ENCODE assay signal across 24 cellular contexts in genomic region chr12:79891506-79892162, GRCh38. TPM values are rescaled to one million over a fixed set of nuclear protein-coding genes. Genes with fewer than 3 reads are reported as not detected.
A peak's percentile ranks its signal among the peaks of the same experiment; 100 is the strongest.
DNase-seq lines count a peak whose midpoint lies in the region; ATAC-seq, FAIRE-seq and TF ChIP-seq lines count a peak whose summit lies in the region.
"Had no signal": no experiment of that assay in that cellular context is flagged by ENCODE, and none has a peak within 500 bp of the region (broad histone marks: within the 10 kb centered on the region; RNA-seq: fewer than 3 reads in every experiment).

No MANE protein-coding gene starts in this region.

- H4K8ac ChIP-seq in H1 (ENCODE audit: extremely low read depth, insufficient read depth, low read length) = no peak overlapping the region

- no peak for TF ChIP-seq CTCF in H1 (IDR thresholded peaks at IDR 0.05; ENCODE audit: control extremely low read depth in 1 of 3, insufficient read depth in 1 of 3, low read depth in 1 of 3, low read length in 3 of 3)
- TF ChIP-seq CTCF in psoas muscle (IDR thresholded peaks at IDR 0.05) = no peak

- no peak overlapping the region for H3K9ac ChIP-seq in H1 (replicated peaks in 1 of 4; ENCODE audit: extremely low read depth in 1 of 4, low read depth in 3 of 4, low read length in 3 of 4)
- H3K9ac ChIP-seq: BLaER1 treated with 17β-estradiol and CSF1 and Interleukin-3, amounts not matched to agents 10 nM and 100 nM; KMS-11 had no signal

- no peak overlapping the region for H2BK5ac ChIP-seq in H1 (ENCODE audit: low read depth, low read length)

- 92% methylated on average over 2 of the region's 2 CpGs; no CpG with 5 or more reads in 1 of the 2 experiments for WGBS in H1 (ENCODE audit: extremely low coverage in 1 of 2, insufficient coverage in 1 of 2, insufficient read length in 1 of 2, insufficient replicate concordance in 2 of 2, low coverage in 1 of 2, low lambda C conversion rate in 2 of 2, missing lambda C conversion rate in 1 of 2), 2 experiments
- WGBS in psoas muscle, 3 donors = 77 to 88% (median 85%) methylated on average over 2 of the region's 2 CpGs

- intact Hi-C loops in psoas muscle (cut with DNase I) = no loop called here

- H2AFZ ChIP-seq in H1 (ENCODE audit: low read length) = no peak overlapping the region

- H3K27me3 ChIP-seq in H1 (replicated peaks in 1 of 4; ENCODE audit: control insufficient read depth in 3 of 4, extremely low read depth in 1 of 4, insufficient read depth in 3 of 4, low read length in 3 of 4) (no peaks in the 10 kb centered on the region), psoas muscle (ENCODE audit: insufficient read depth in 3 of 3, low read length in 2 of 3) (no peaks in the 10 kb centered on the region)
- H3K27me3 ChIP-seq: BLaER1 treated with 17β-estradiol and CSF1 and Interleukin-3, amounts not matched to agents 10 nM and 100 nM; Peyer's patch; SJSA1; testis had no signal

- no peak overlapping the region for H3K27ac Mint-ChIP-seq in activated naive CD8-positive, alpha-beta T cell treated with anti-CD3 and anti-CD28 coated beads, Interleukin-2, amount 50 U/mL, for 24 hours
- H3K27ac Mint-ChIP-seq in activated naive CD8-positive, alpha-beta T cell treated with anti-CD3 and anti-CD28 coated beads for 36 hours = no peak overlapping the region
- H3K27ac Mint-ChIP-seq: activated naive CD8-positive, alpha-beta T cell; stimulated activated memory B cell treated with anti-CD40 and anti-IgM and Interleukin-4, amounts not matched to agents 10 μg/mL and 1 μg/mL and 100 μg/mL, for 72 hours had no signal

- H3K4me3 ChIP-seq in H1 (ENCODE audit: extremely low read depth in 1 of 4, insufficient read depth in 2 of 4, low read depth in 3 of 4, low read length in 4 of 4) = no peak overlapping the region
- H3K4me3 ChIP-seq in psoas muscle = no peak overlapping the region
- H3K4me3 ChIP-seq: BLaER1 treated with 17β-estradiol and CSF1 and Interleukin-3, amounts not matched to agents 10 nM and 100 nM; Peyer's patch; SJSA1; testis had no signal

- H3K27ac ChIP-seq in H1 (ENCODE audit: low read depth, low read length) (no peak overlapping the region), psoas muscle (no peak overlapping the region)
- H3K27ac ChIP-seq: BLaER1 treated with 17β-estradiol and CSF1 and Interleukin-3, amounts not matched to agents 10 nM and 100 nM; KMS-11; Peyer's patch; SJSA1; testis had no signal

- H3K18ac ChIP-seq in H1 (ENCODE audit: extremely low read depth, low read length) = no peak overlapping the region

- H3K23me2 ChIP-seq in H1 (ENCODE audit: low read depth, low read length) = no peaks in the 10 kb centered on the region

- H3K79me1 ChIP-seq in H1 (ENCODE audit: low read depth, low read length) = no peaks in the 10 kb centered on the region

- H3K4me1 ChIP-seq in H1 (replicated peaks in 1 of 4; ENCODE audit: control insufficient read depth in 3 of 4, insufficient read depth in 4 of 4, low read length in 3 of 4) (peaks cover 0 to 3% (median 0%) of the 10 kb centered on the region in 4 experiments; a peak in 2 of 7 replicates), psoas muscle (peaks cover 23% of the 10 kb centered on the region)

- H3K4ac ChIP-seq in H1 (replicated peaks; ENCODE audit: insufficient read length, low read depth, low read length) = no peak overlapping the region

- H4K5ac ChIP-seq in H1 (ENCODE audit: insufficient read length, low read depth, low read length) = no peak overlapping the region

- H3K23ac ChIP-seq in H1 (ENCODE audit: insufficient read length) = no peak overlapping the region

- peak; percentile 59 for ATAC-seq in activated naive CD8-positive, alpha-beta T cell treated with anti-CD3 and anti-CD28 coated beads, Interleukin-2, amount 50 U/mL, for 24 hours
- peak; percentile 27 to 63 (median 32) for ATAC-seq in psoas muscle
- ATAC-seq in HG03196 (IDR thresholded peaks at IDR 0.05; ENCODE audit: unreplicated experiment) = no peak
- no peak for ATAC-seq in GM18520 (IDR thresholded peaks at IDR 0.05; ENCODE audit: unreplicated experiment)
- ATAC-seq: left colon; stimulated activated memory B cell treated with anti-CD40 and anti-IgM and Interleukin-4, amounts not matched to agents 10 μg/mL and 1 μg/mL and 100 μg/mL, for 72 hours had no signal

- no peaks in the 10 kb centered on the region for H3K27me3 Mint-ChIP-seq in activated naive CD8-positive, alpha-beta T cell treated with anti-CD3 and anti-CD28 coated beads, Interleukin-2, amount 50 U/mL, for 24 hours
- H3K27me3 Mint-ChIP-seq in activated naive CD8-positive, alpha-beta T cell treated with anti-CD3 and anti-CD28 coated beads for 36 hours = no peaks in the 10 kb centered on the region
- H3K27me3 Mint-ChIP-seq: activated naive CD8-positive, alpha-beta T cell; stimulated activated memory B cell treated with anti-CD40 and anti-IgM and Interleukin-4, amounts not matched to agents 10 μg/mL and 1 μg/mL and 100 μg/mL, for 72 hours had no signal

- no peak for DNase-seq in activated naive CD8-positive, alpha-beta T cell treated with anti-CD3 and anti-CD28 coated beads, Interleukin-2, amount 50 U/mL, for 24 hours
- no peak for DNase-seq in activated naive CD8-positive, alpha-beta T cell treated with anti-CD3 and anti-CD28 coated beads for 36 hours
- DNase-seq in NCI-H446 treated with DMSO at 0.1 percent for 48 hours (lab: John Stamatoyannopoulos, UW) (peak; percentile 96), H1 (ENCODE audit: low read depth in 1 of 2, low spot score in 2 of 2) (no peak), psoas muscle (no peak), SKM-1 treated with dmso at 0.1 percent for 144 hours (lab: John Stamatoyannopoulos, UW; ENCODE audit: unreplicated experiment) (no peak)
- DNase-seq: activated CD4-positive, alpha-beta T cell treated with anti-CD3 and anti-CD28 coated beads for 48 hours; Calu3; cerebellar nuclear complex; left colon; mesenchymal stem cell; MV-4-11; NCI-H1694; NCI-H524; Peyer's patch; testis had no signal

- no peaks in the 10 kb centered on the region for H3K9me3 Mint-ChIP-seq in activated naive CD8-positive, alpha-beta T cell treated with anti-CD3 and anti-CD28 coated beads, Interleukin-2, amount 50 U/mL, for 24 hours
- H3K9me3 Mint-ChIP-seq in activated naive CD8-positive, alpha-beta T cell treated with anti-CD3 and anti-CD28 coated beads for 36 hours = peaks cover 2% of the 10 kb centered on the region

- H2BK12ac ChIP-seq in H1 (ENCODE audit: low read depth, low read length) = no peak overlapping the region

- no peak overlapping the region for H3K4me3 Mint-ChIP-seq in activated naive CD8-positive, alpha-beta T cell treated with anti-CD3 and anti-CD28 coated beads, Interleukin-2, amount 50 U/mL, for 24 hours
- H3K4me3 Mint-ChIP-seq in activated naive CD8-positive, alpha-beta T cell treated with anti-CD3 and anti-CD28 coated beads for 36 hours = no peak overlapping the region
- H3K4me3 Mint-ChIP-seq: activated naive CD8-positive, alpha-beta T cell; stimulated activated memory B cell treated with anti-CD40 and anti-IgM and Interleukin-4, amounts not matched to agents 10 μg/mL and 1 μg/mL and 100 μg/mL, for 72 hours had no signal

- no peak for TF ChIP-seq RAD21 in H1 (IDR thresholded peaks at IDR 0.05 in 1 of 2, conservative IDR thresholded peaks at IDR 0.05 in 1 of 2; ENCODE audit: low read depth in 2 of 2, low read length in 2 of 2)

- H3K36me3 Mint-ChIP-seq in activated naive CD8-positive, alpha-beta T cell treated with anti-CD3 and anti-CD28 coated beads, Interleukin-2, amount 50 U/mL, for 24 hours (ENCODE audit: low read depth) = peaks cover 8% of the 10 kb centered on the region
- H3K36me3 Mint-ChIP-seq in activated naive CD8-positive, alpha-beta T cell treated with anti-CD3 and anti-CD28 coated beads for 36 hours = peaks cover 11% of the 10 kb centered on the region

- no peak overlapping the region for H3K56ac ChIP-seq in H1 (replicated peaks; ENCODE audit: insufficient read length, low read depth, low read length)

- H3K36me3 ChIP-seq in H1 (ENCODE audit: control insufficient read depth in 2 of 4, insufficient read depth in 4 of 4, low read length in 3 of 4) (peaks cover 0 to 3% (median 0%) of the 10 kb centered on the region in 4 experiments; a peak in 2 of 8 replicates), psoas muscle (ENCODE audit: insufficient read depth in 1 of 2, low read depth in 1 of 2) (no peaks in the 10 kb centered on the region)
- H3K36me3 ChIP-seq: Peyer's patch, SJSA1 had no signal

- no peak for TF ChIP-seq EP300 in H1 (IDR thresholded peaks at IDR 0.05; ENCODE audit: borderline replicate concordance in 1 of 2, low read depth in 2 of 2, low read length in 2 of 2)

- no peak overlapping the region for H2BK20ac ChIP-seq in H1 (ENCODE audit: low read length)

- H3K9me3 ChIP-seq in H1 (ENCODE audit: insufficient read depth in 2 of 2, low read depth in 1 of 2, low read length in 1 of 2) (no peaks in the 10 kb centered on the region), psoas muscle (no peaks in the 10 kb centered on the region)
- H3K9me3 ChIP-seq: Peyer's patch, SJSA1, testis had no signal

- peak overlapping the region; percentile 11; the same call in 1 of the 2 replicates for H2AK5ac ChIP-seq in H1 (ENCODE audit: low read depth, low read length)

- no peak for FAIRE-seq in H1 (lab: Jason Lieb, UNC)
- FAIRE-seq: frontal cortex had no signal

- TF ChIP-seq POLR2A in H1 (IDR thresholded peaks at IDR 0.05; ENCODE audit: control extremely low read depth in 1 of 2, low read depth in 2 of 2, low read length in 2 of 2) = no peak

- CTCF ChIA-PET in H1 (lab: Charles Lee; ENCODE audit: partially characterized antibody) = interaction anchor here (0.6 to 1.1 kb wide), 2 partner anchors 8 to 61 kb away, joined by 3 to 4 read pairs; no protein-coding TSS in a partner anchor

- no peak overlapping the region for H3K4me2 ChIP-seq in H1 (ENCODE audit: insufficient read depth in 1 of 2, low read depth in 2 of 2, low read length in 2 of 2)
- H3K4me2 ChIP-seq: BLaER1 treated with 17β-estradiol and CSF1 and Interleukin-3, amounts not matched to agents 10 nM and 100 nM; KMS-11 had no signal

- H3K79me2 ChIP-seq in H1 (ENCODE audit: control insufficient read depth in 1 of 2, insufficient read depth in 2 of 2, low read length in 2 of 2) = peaks cover 5 to 98% of the 10 kb centered on the region in 2 experiments; a peak in 3 of 4 replicates

- no peak overlapping the region for H2BK15ac ChIP-seq in H1 (ENCODE audit: low read length)

- H2BK120ac ChIP-seq in H1 (replicated peaks; ENCODE audit: low read depth, low read length) = no peak overlapping the region

- H3K14ac ChIP-seq in H1 (ENCODE audit: insufficient read length) = no peak overlapping the region

- POLR2A ChIA-PET in H1 (lab: Charles Lee; ENCODE audit: partially characterized antibody) = interaction anchor here (0.7 kb wide), 1 partner anchor 16 kb away, joined by 3 read pairs; no protein-coding TSS in a partner anchor

- H4K91ac ChIP-seq in H1 (replicated peaks; ENCODE audit: insufficient read length, low read length) = no peak overlapping the region

- H4K20me1 ChIP-seq in H1 (replicated peaks in 1 of 2; ENCODE audit: control insufficient read depth in 1 of 2, insufficient read depth in 2 of 2, low read length in 2 of 2) = peaks cover 2 to 3% of the 10 kb centered on the region in 2 experiments

- peaks cover 64% of the 10 kb centered on the region for H3K4me1 Mint-ChIP-seq in activated naive CD8-positive, alpha-beta T cell treated with anti-CD3 and anti-CD28 coated beads, Interleukin-2, amount 50 U/mL, for 24 hours
- peaks cover 58% of the 10 kb centered on the region for H3K4me1 Mint-ChIP-seq in activated naive CD8-positive, alpha-beta T cell treated with anti-CD3 and anti-CD28 coated beads for 36 hours

RNA-seq across cellular contexts. Expression of gene PPP1R12A, which starts 43.3 kb away (rescaled TPM):
- total RNA-seq in activated naive CD8-positive, alpha-beta T cell treated with anti-CD3 and anti-CD28 coated beads for 36 hours = 10 to 100 TPM; 58.6 to 63.4 TPM
- total RNA-seq in H1 (2021; fragmentation: NEBNext Ultra II Directional; extraction: Animal tissue kit (Norgen Biotek cat#: 25700)) = 81.5 and 82.7 TPM in 2 replicates
- 10.2 and 14.7 TPM in 2 replicates for polyA plus RNA-seq in H1 (2011; rRNA removed)
- polyA plus RNA-seq in H1 (2011; cell fraction: cytosol; rRNA removed) = 23.7 TPM
- polyA plus RNA-seq in H1 (2011; cell fraction: nucleus; rRNA removed) = 26.0 TPM
- polyA plus RNA-seq in H1 (2012, experiment 1 of 2) = 53.3 to 57.3 TPM (median 56.2 TPM) in 4 replicates
- polyA plus RNA-seq in H1 (2012, experiment 2 of 2) = 2.5 TPM
- polyA plus RNA-seq in H1 (2013, experiment 1 of 2) = 229 TPM
- polyA plus RNA-seq in H1 (2013, experiment 2 of 2) = 227 TPM
- 63.1 and 108 TPM in 2 replicates for polyA minus RNA-seq in H1 (2011; rRNA and poly(A)+ RNA removed)
- 65.2 TPM for polyA minus RNA-seq in H1 (2011; cell fraction: cytosol; rRNA and poly(A)+ RNA removed)
- polyA minus RNA-seq in H1 (2011; cell fraction: nucleus; rRNA and poly(A)+ RNA removed) = 140 TPM
- total RNA-seq in psoas muscle = 10 to 100 TPM; 37.8 to 51.2 (median 41.4) TPM
- 10 to 100 TPM in 2 of 3 donors, 1 to 10 TPM in 1; 9.5 to 17.2 (median 12.7) TPM for polyA plus RNA-seq in psoas muscle

Comparison
In these comparisons a context has a peak if more than half of its experiments do, and no peak if none do; other contexts are left out.
1. ATAC-seq: peak in activated naive CD8-positive, alpha-beta T cell treated with anti-CD3 and anti-CD28 coated beads, Interleukin-2, amount 50 U/mL, for 24 hours (single experiment) and psoas muscle (4 of 4); none in HG03196 (single experiment) and GM18520 (single experiment).